In the genomic region with DNA sequence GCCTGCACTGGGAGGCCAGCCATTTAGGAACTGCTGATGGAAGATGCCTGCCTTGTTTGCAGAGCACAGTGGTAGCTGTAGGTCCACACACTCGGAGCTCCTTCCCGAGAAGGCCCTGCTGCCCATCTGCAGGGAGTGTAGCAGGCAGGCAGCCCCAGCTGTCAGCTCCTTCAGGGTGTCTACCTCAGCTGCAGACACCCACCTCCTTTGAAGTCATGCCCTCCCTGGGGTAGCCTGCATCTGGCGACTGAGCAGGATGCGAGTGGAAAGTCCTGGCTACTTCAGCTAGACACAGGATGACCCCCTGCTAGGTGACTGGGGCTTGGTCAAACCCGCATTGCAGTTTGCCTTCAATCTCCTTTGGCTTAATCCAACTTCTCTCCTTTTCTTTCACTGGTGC, we compare ENCODE assay signal across 16 cellular contexts.
"Had no signal": no experiment of that assay in that cellular context is flagged by ENCODE, and none has a peak within 500 bp of the region (broad histone marks: within the 10 kb centered on the region; RNA-seq: fewer than 3 reads in every experiment).

No MANE protein-coding gene starts in this region.

- H3K9me3 ChIP-seq: colonic mucosa, uterus had no signal

- H3K4me1 ChIP-seq: colonic mucosa had no signal

- H3K27ac ChIP-seq: colonic mucosa, foreskin keratinocyte, right atrium auricular region, uterus had no signal

- H3K36me3 ChIP-seq: colonic mucosa, right atrium auricular region, uterus had no signal

- H3K4me3 ChIP-seq: colonic mucosa, lung, right atrium auricular region, smooth muscle cell, uterus had no signal

- ATAC-seq: foreskin keratinocyte, left cardiac atrium, left ventricle myocardium superior had no signal

- H3K27me3 ChIP-seq: colonic mucosa, right atrium auricular region, uterus had no signal

- DNase-seq: colonic mucosa; dermis blood vessel endothelial cell; erythroblast; foreskin keratinocyte; kidney; left cardiac atrium; left ventricle myocardium superior; mesenchymal stem cell; naive B cell; posterior cingulate gyrus; stimulated activated CD4-positive, alpha-beta T cell treated with anti-CD3 and anti-CD28 coated beads, Interleukin-2, amount 100 ng/mL, for 48 hours; stimulated activated naive CD4-positive, alpha-beta T cell treated with Interleukin-2 at 50 U/mL for 16 hours; uterus had no signal
